In the genomic region with DNA sequence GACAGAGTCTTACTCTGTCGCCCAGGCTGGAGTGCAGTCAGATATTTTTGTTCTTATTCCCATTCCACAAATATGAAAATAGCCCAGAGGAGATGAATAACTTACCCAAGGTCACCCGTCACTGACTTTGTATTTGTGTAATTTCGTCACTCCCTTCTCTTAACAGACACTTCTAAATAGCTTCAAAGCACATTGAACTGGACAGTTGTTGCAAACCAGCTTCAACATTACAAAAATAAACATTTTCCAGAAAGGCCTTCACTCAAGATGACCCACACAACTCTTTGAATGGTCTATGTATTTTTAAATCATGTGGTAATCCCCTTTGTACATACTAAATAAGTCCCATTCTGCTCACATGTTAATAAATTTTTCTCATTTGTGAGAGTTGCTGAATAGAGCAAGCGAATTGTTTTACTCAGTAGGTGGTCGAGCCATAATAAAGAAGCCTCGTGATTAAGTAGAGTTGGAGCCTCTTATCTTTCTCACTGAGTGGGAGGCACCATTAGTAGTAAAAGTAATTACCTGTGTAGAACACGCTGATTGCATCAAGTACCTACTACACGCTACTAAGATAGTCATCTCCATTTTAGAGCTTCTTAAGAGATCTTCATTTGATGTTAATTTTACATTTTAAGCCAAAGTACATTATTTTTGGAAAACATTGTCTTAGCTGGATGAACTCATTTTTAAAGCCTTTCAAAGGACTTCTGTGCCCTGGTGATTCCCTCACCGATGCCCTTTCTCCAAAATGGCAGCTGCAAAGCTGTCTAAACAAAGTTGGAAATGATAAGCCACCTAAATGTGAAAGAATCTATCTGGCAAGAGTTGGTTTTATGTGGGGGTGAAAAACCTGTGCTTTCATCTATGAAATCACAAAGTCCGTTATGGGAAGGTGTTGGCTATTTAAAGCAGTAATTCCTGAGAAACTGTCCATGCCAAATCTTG, we compare ENCODE assay signal across 15 cellular contexts.
DNase-seq lines count a peak whose midpoint lies in the region; ATAC-seq and TF ChIP-seq lines count a peak whose summit lies in the region.
"Had no signal": no experiment of that assay in that cellular context is flagged by ENCODE, and none has a peak within 500 bp of the region (broad histone marks: within the 10 kb centered on the region; RNA-seq: fewer than 3 reads in every experiment).

No MANE protein-coding gene starts in this region.

- TF ChIP-seq CTCF in fibroblast of villous mesenchyme (IDR thresholded peaks at IDR 0.05; ENCODE audit: insufficient read depth, low read depth, low read length) (no peak), smooth muscle cell (IDR thresholded peaks at IDR 0.05; ENCODE audit: borderline replicate concordance, insufficient read depth, poor library complexity, severe bottlenecking) (no peak)

- no peaks in the 10 kb centered on the region for H4K20me1 ChIP-seq in smooth muscle cell (ENCODE audit: low read depth)

- no peak for ATAC-seq in activated CD4-positive, alpha-beta T cell treated with anti-CD3 and anti-CD28 coated beads for 36 hours
- no peak for ATAC-seq in GM21447 (IDR thresholded peaks at IDR 0.05; ENCODE audit: unreplicated experiment)
- ATAC-seq: HCT116, T-cell had no signal

- H3K4me1 ChIP-seq in smooth muscle cell (ENCODE audit: low read depth) = peaks cover 5% of the 10 kb centered on the region

- H3K4me3 Mint-ChIP-seq in activated CD4-positive, alpha-beta T cell treated with anti-CD3 and anti-CD28 coated beads for 36 hours = no peak overlapping the region

- 73% methylated on average over 10 of the region's 10 CpGs for WGBS in smooth muscle cell (ENCODE audit: low lambda C conversion rate)

- H3F3A ChIP-seq in smooth muscle cell (ENCODE audit: low read depth) = no peaks in the 10 kb centered on the region

- H3K9ac ChIP-seq in smooth muscle cell (ENCODE audit: low read depth) = no peak overlapping the region

- no peaks in the 10 kb centered on the region for H3K9me3 Mint-ChIP-seq in activated CD4-positive, alpha-beta T cell treated with anti-CD3 and anti-CD28 coated beads for 36 hours (ENCODE audit: low read depth)

- intact Hi-C loops in activated CD4-positive, alpha-beta T cell treated with anti-CD3 and anti-CD28 coated beads for 36 hours (cut with DNase I, micrococcal nuclease) = no loop called here

- H3K36me3 ChIP-seq in smooth muscle cell (ENCODE audit: low read depth) = no peaks in the 10 kb centered on the region
- H3K36me3 ChIP-seq: thoracic aorta had no signal

- POLR2A ChIA-PET in activated CD4-positive, alpha-beta T cell treated with anti-CD3 and anti-CD28 coated beads for 36 hours (lab: Charles Lee) = interaction anchor here (0.6 to 0.9 kb wide), 3 partner anchors 28 to 102 kb away, joined by 4 to 6 read pairs (median 5); no protein-coding TSS in a partner anchor

- H3K4me1 Mint-ChIP-seq in activated CD4-positive, alpha-beta T cell treated with anti-CD3 and anti-CD28 coated beads for 36 hours = peaks cover 55% of the 10 kb centered on the region

- no peak overlapping the region for H2AFZ ChIP-seq in smooth muscle cell (ENCODE audit: low read depth)

- H3K4me2 ChIP-seq in smooth muscle cell = peak overlapping the region; percentile 5

- CTCF ChIA-PET in activated CD4-positive, alpha-beta T cell treated with anti-CD3 and anti-CD28 coated beads for 36 hours (lab: Charles Lee) = interaction anchor here (0.8 to 1.6 kb wide), 3 partner anchors 18 to 136 kb away, joined by 3 to 4 read pairs (median 3); no protein-coding TSS in a partner anchor

- no peaks in the 10 kb centered on the region for H3K79me2 ChIP-seq in smooth muscle cell (ENCODE audit: low read depth)

- H3K9me3 ChIP-seq in smooth muscle cell (replicated peaks; ENCODE audit: low read depth) = no peaks in the 10 kb centered on the region
- H3K9me3 ChIP-seq: thoracic aorta had no signal

- peak overlapping the region; percentile 34 for H3K27ac ChIP-seq in smooth muscle cell (ENCODE audit: low read depth)
- H3K27ac ChIP-seq: thoracic aorta had no signal

- H3K4me3 ChIP-seq in fibroblast of villous mesenchyme (ENCODE audit: low read depth, low read length) (no peak overlapping the region), smooth muscle cell (no peak overlapping the region)
- H3K4me3 ChIP-seq: thoracic aorta had no signal

- H3K27ac Mint-ChIP-seq in activated CD4-positive, alpha-beta T cell treated with anti-CD3 and anti-CD28 coated beads for 36 hours = peak overlapping the region; percentile 86

- H3K27me3 ChIP-seq in smooth muscle cell (ENCODE audit: low read depth) = no peaks in the 10 kb centered on the region

- DNase-seq in activated CD4-positive, alpha-beta T cell treated with anti-CD3 and anti-CD28 coated beads for 36 hours = no peak
- DNase-seq in activated CD4-positive, alpha-beta T cell treated with anti-CD3 and anti-CD28 coated beads for 48 hours = no peak
- peak; percentile 8 for DNase-seq in SW480 (ENCODE audit: low spot score)
- DNase-seq in fibroblast of villous mesenchyme (ENCODE audit: low read depth) = peak; percentile 82
- DNase-seq in smooth muscle cell (lab: John Stamatoyannopoulos, UW; ENCODE audit: unreplicated experiment) = no peak
- no peak for DNase-seq in retina
- no peak for DNase-seq in RPMI8226
- DNase-seq: activated CD4-positive, alpha-beta T cell treated with anti-CD3 and anti-CD28 coated beads for 1 hour; KBM-7; NCI-H1105; NCI-H524 had no signal

- H3K36me3 Mint-ChIP-seq in activated CD4-positive, alpha-beta T cell treated with anti-CD3 and anti-CD28 coated beads for 36 hours (ENCODE audit: low read depth) = peaks cover 17% of the 10 kb centered on the region

- H3K27me3 Mint-ChIP-seq in activated CD4-positive, alpha-beta T cell treated with anti-CD3 and anti-CD28 coated beads for 36 hours = no peaks in the 10 kb centered on the region
- H3K27me3 Mint-ChIP-seq: T-cell had no signal

Comparison
In these comparisons a context has a peak if more than half of its experiments do, and no peak if none do; other contexts are left out.
1. DNase-seq: peak in SW480 (single experiment) and fibroblast of villous mesenchyme (single experiment); none in activated CD4-positive, alpha-beta T cell treated with anti-CD3 and anti-CD28 coated beads for 36 hours (single experiment), activated CD4-positive, alpha-beta T cell treated with anti-CD3 and anti-CD28 coated beads for 48 hours (single experiment), smooth muscle cell (single experiment), retina (single experiment) and RPMI8226 (single experiment).